In the genomic region with DNA sequence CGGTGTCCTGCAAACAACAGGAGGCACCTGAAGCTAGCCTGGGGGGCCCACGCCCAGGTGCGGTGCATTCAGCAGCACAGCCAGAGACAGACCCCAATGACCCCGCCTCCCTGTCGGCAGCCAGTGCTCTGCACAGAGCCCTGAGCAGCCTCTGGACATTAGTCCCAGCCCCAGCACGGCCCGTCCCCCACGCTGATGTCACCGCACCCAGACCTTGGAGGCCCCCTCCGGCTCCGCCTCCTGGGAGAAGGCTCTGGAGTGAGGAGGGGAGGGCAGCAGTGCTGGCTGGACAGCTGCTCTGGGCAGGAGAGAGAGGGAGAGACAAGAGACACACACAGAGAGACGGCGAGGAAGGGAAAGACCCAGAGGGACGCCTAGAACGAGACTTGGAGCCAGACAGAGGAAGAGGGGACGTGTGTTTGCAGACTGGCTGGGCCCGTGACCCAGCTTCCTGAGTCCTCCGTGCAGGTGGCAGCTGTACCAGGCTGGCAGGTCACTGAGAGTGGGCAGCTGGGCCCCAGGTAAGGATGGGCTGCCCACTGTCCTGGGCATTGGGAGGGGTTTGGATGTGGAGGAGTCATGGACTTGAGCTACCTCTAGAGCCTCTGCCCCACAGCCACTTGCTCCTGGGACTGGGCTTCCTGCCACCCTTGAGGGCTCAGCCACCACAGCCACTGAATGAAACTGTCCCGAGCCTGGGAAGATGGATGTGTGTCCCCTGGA, we compare ENCODE assay signal across 8 cellular contexts. TPM values are rescaled to one million over a fixed set of nuclear protein-coding genes. Genes with fewer than 3 reads are reported as not detected.
DNase-seq lines count a peak whose midpoint lies in the region; ATAC-seq and TF ChIP-seq lines count a peak whose summit lies in the region.

TSS of gene MYO7A (plus strand) at position 278 of the 723 bp plus-strand sequence. CDS start 2,389 bp downstream, outside the sequence.

- no peak for TF ChIP-seq EP300 in Ishikawa (IDR thresholded peaks at IDR 0.05; ENCODE audit: borderline replicate concordance)

- no peaks in the 10 kb centered on the region for H3K79me2 ChIP-seq in hepatocyte

- TF ChIP-seq RAD21 in Ishikawa (IDR thresholded peaks at IDR 0.05; ENCODE audit: low read depth), result no peak

- no peaks in the 10 kb centered on the region for H4K20me1 ChIP-seq in hepatocyte (ENCODE audit: insufficient read depth, poor library complexity, severe bottlenecking)

- H3K4me3 ChIP-seq in AG09309 (ENCODE audit: control insufficient read depth, low read depth, low read length) (peak within 1 kb of the TSS; percentile 58), hepatocyte (peak within 1 kb of the TSS; percentile 50)

- no peaks in the 10 kb centered on the region for H3K36me3 ChIP-seq in hepatocyte (replicated peaks; ENCODE audit: insufficient read depth, low read depth)

- no peaks in the 10 kb centered on the region for H3K27me3 ChIP-seq in hepatocyte

- in situ Hi-C loops in G401 (cut with HindIII; ENCODE audit: low sequenced_read_pairs), result no loop called here

- peaks cover 6% of the 10 kb centered on the region for H3K4me1 Mint-ChIP-seq in activated naive CD8-positive, alpha-beta T cell treated with anti-CD3 and anti-CD28 coated beads, Interleukin-2, amount 50 U/mL, for 24 hours

- no peaks in the 10 kb centered on the region for H3K9me3 ChIP-seq in hepatocyte (ENCODE audit: low read depth)

- H3K4me3 Mint-ChIP-seq in activated naive CD8-positive, alpha-beta T cell treated with anti-CD3 and anti-CD28 coated beads, Interleukin-2, amount 50 U/mL, for 24 hours, result peak within 1 kb of the TSS; percentile 40

- H3K9me3 Mint-ChIP-seq in activated naive CD8-positive, alpha-beta T cell treated with anti-CD3 and anti-CD28 coated beads, Interleukin-2, amount 50 U/mL, for 24 hours, result no peaks in the 10 kb centered on the region

- H3K9me2 ChIP-seq in hepatocyte (replicated peaks; ENCODE audit: insufficient read depth), result no peaks in the 10 kb centered on the region

- no peaks in the 10 kb centered on the region for H3K36me3 Mint-ChIP-seq in activated naive CD8-positive, alpha-beta T cell treated with anti-CD3 and anti-CD28 coated beads, Interleukin-2, amount 50 U/mL, for 24 hours (ENCODE audit: low read depth)

- peaks cover 8% of the 10 kb centered on the region for H3K27me3 Mint-ChIP-seq in activated naive CD8-positive, alpha-beta T cell treated with anti-CD3 and anti-CD28 coated beads, Interleukin-2, amount 50 U/mL, for 24 hours

- H2AFZ ChIP-seq in hepatocyte, result peak within 1 kb of the TSS; percentile 86

- no peak for ATAC-seq in activated naive CD8-positive, alpha-beta T cell treated with anti-CD3 and anti-CD28 coated beads, Interleukin-2, amount 50 U/mL, for 24 hours
- ATAC-seq in HG03159 (IDR thresholded peaks at IDR 0.05; ENCODE audit: unreplicated experiment), result no peak

- peak within 1 kb of the TSS; percentile 73 for H3K27ac ChIP-seq in hepatocyte

- WGBS in hepatocyte (ENCODE audit: low lambda C conversion rate, missing lambda C conversion rate), result 13% methylated on average over 17 of the region's 19 CpGs

- no peak for TF ChIP-seq CTCF in AG09309 (IDR thresholded peaks at IDR 0.05; ENCODE audit: control insufficient read depth, insufficient read depth, low read depth, low read length, missing control alignments)
- no peak for TF ChIP-seq CTCF in hepatocyte (IDR thresholded peaks at IDR 0.05; ENCODE audit: poor library complexity)

- no peak within 1 kb of the TSS for H3K27ac Mint-ChIP-seq in activated naive CD8-positive, alpha-beta T cell treated with anti-CD3 and anti-CD28 coated beads, Interleukin-2, amount 50 U/mL, for 24 hours

- H3K4me2 ChIP-seq in hepatocyte, result peak within 1 kb of the TSS; percentile 91

- no peak for DNase-seq in AG09309 (ENCODE audit: low read depth)
- DNase-seq in activated naive CD8-positive, alpha-beta T cell treated with anti-CD3 and anti-CD28 coated beads, Interleukin-2, amount 50 U/mL, for 24 hours, result no peak
- DNase-seq in hepatocyte (ENCODE audit: low spot score), result peak; percentile 94
- DNase-seq in retina, result peak; percentile 86
- DNase-seq in G401 (ENCODE audit: low spot score), result no peak
- no peak for DNase-seq in kidney glomerular epithelial cell (lab: John Stamatoyannopoulos, UW)

- H3K4me1 ChIP-seq in hepatocyte (ENCODE audit: insufficient read depth), result peaks cover 13% of the 10 kb centered on the region

TF ChIP-seq in Ishikawa, 13 proteins besides CTCF, POLR2A, EP300 and RAD21:
- TF ChIP-seq FOXM1 (IDR thresholded peaks at IDR 0.05; ENCODE audit: borderline replicate concordance, low read depth) (no peak), TAF1 (IDR thresholded peaks at IDR 0.05; ENCODE audit: low read depth) (no peak), TCF12 (IDR thresholded peaks at IDR 0.05; ENCODE audit: low read depth) (no peak), MAX (IDR thresholded peaks at IDR 0.05) (no peak), ZBTB7A (IDR thresholded peaks at IDR 0.05; ENCODE audit: low read depth) (peak; percentile 13; the same call in 1 of the 2 replicates)
- TF ChIP-seq, protein P1, sequence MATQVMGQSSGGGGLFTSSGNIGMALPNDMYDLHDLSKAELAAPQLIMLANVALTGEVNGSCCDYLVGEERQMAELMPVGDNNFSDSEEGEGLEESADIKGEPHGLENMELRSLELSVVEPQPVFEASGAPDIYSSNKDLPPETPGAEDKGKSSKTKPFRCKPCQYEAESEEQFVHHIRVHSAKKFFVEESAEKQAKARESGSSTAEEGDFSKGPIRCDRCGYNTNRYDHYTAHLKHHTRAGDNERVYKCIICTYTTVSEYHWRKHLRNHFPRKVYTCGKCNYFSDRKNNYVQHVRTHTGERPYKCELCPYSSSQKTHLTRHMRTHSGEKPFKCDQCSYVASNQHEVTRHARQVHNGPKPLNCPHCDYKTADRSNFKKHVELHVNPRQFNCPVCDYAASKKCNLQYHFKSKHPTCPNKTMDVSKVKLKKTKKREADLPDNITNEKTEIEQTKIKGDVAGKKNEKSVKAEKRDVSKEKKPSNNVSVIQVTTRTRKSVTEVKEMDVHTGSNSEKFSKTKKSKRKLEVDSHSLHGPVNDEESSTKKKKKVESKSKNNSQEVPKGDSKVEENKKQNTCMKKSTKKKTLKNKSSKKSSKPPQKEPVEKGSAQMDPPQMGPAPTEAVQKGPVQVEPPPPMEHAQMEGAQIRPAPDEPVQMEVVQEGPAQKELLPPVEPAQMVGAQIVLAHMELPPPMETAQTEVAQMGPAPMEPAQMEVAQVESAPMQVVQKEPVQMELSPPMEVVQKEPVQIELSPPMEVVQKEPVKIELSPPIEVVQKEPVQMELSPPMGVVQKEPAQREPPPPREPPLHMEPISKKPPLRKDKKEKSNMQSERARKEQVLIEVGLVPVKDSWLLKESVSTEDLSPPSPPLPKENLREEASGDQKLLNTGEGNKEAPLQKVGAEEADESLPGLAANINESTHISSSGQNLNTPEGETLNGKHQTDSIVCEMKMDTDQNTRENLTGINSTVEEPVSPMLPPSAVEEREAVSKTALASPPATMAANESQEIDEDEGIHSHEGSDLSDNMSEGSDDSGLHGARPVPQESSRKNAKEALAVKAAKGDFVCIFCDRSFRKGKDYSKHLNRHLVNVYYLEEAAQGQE (IDR thresholded peaks at IDR 0.05; ENCODE audit: low read depth), result peak; percentile 49; the same call in 1 of the 2 replicates

RNA-seq across cellular contexts. Expression of gene MYO7A, which starts in this region (rescaled TPM):
- 6.4 and 9.8 TPM in 2 replicates for total RNA-seq in hepatocyte
- 10.1 and 12.6 TPM in 2 replicates for polyA plus RNA-seq in hepatocyte
- total RNA-seq in G401 (2014; rRNA removed; shearing (Covaris generic)), result 0.64 and 4.1 TPM in 2 replicates

Comparison
In these comparisons a context has a peak if more than half of its experiments do, and no peak if none do; other contexts are left out.
1. DNase-seq: peak in hepatocyte (single experiment) and retina (single experiment); none in AG09309 (single experiment), activated naive CD8-positive, alpha-beta T cell treated with anti-CD3 and anti-CD28 coated beads, Interleukin-2, amount 50 U/mL, for 24 hours (single experiment), G401 (single experiment) and kidney glomerular epithelial cell (single experiment).